1 cellular context compared by ENCODE assay signal in genomic region chr3:64187065-64187959, GRCh38.
TF ChIP-seq lines count a peak whose summit lies in the region.

No MANE protein-coding gene starts in this region.

TF ChIP-seq in SK-N-SH, 30 proteins besides CTCF, POLR2A, EP300 and RAD21 (continued from another document):
- TF ChIP-seq MEF2A (IDR thresholded peaks at IDR 0.05; ENCODE audit: borderline replicate concordance, low read depth) (peak; percentile 96), POLR2AphosphoS5 (IDR thresholded peaks at IDR 0.05; ENCODE audit: low read depth, low read length) (peak; percentile 80; the same call in 1 of the 2 replicates), USF2 (IDR thresholded peaks at IDR 0.05; ENCODE audit: borderline replicate concordance, low read depth, low read length) (no peak), MAX (IDR thresholded peaks at IDR 0.05; ENCODE audit: low read depth) (peak; percentile 89), SIN3A (IDR thresholded peaks at IDR 0.05; ENCODE audit: borderline replicate concordance, low read depth, low read length) (peak; percentile 87), ELF1 (IDR thresholded peaks at IDR 0.05) (no peak; the same call in 1 of the 2 replicates)
